ENCODE assay signal across 2 cellular contexts in genomic region chr14:58574623-58575022, GRCh38.
TF ChIP-seq lines count a peak whose summit lies in the region.

No MANE protein-coding gene starts in this region.

TF ChIP-seq in IMR-90, 13 proteins besides CTCF, POLR2A, EP300 and RAD21:
- TF ChIP-seq MAFK (IDR thresholded peaks at IDR 0.05; ENCODE audit: low read depth, low read length) (no peak), ELK1 (IDR thresholded peaks at IDR 0.05; ENCODE audit: borderline replicate concordance, low read depth, low read length) (no peak), MAZ (IDR thresholded peaks at IDR 0.05; ENCODE audit: borderline replicate concordance, low read depth, low read length) (no peak), CEBPB (IDR thresholded peaks at IDR 0.05; ENCODE audit: low read depth, low read length) (no peak), RFX5 (IDR thresholded peaks at IDR 0.05; ENCODE audit: low read depth, low read length) (no peak), CHD1 (IDR thresholded peaks at IDR 0.05; ENCODE audit: low read depth, low read length) (no peak), SMC3 (IDR thresholded peaks at IDR 0.05; ENCODE audit: low read depth, low read length) (no peak), RCOR1 (IDR thresholded peaks at IDR 0.05; ENCODE audit: insufficient replicate concordance, low read length) (no peak), FOS (IDR thresholded peaks at IDR 0.05; ENCODE audit: low read depth, low read length) (no peak), MXI1 (IDR thresholded peaks at IDR 0.05; ENCODE audit: borderline replicate concordance, low read depth, low read length) (no peak), USF2 (IDR thresholded peaks at IDR 0.05; ENCODE audit: low read depth, low read length) (no peak), NFE2L2 (IDR thresholded peaks at IDR 0.05; ENCODE audit: low read depth, low read length) (no peak), BHLHE40 (IDR thresholded peaks at IDR 0.05; ENCODE audit: low read depth, low read length) (no peak)

TF ChIP-seq in K562, 482 proteins besides CTCF, POLR2A, EP300 and RAD21:
- TF ChIP-seq HIVEP1 (CRISPR knock-in tag; IDR thresholded peaks at IDR 0.05) (no peak), BCLAF1 (IDR thresholded peaks at IDR 0.05; ENCODE audit: borderline replicate concordance in 1 of 2, control insufficient read depth in 1 of 2, low read depth in 2 of 2, low read length in 1 of 2) (no peak)
